ENCODE assay signal across 26 cellular contexts in the genomic region with DNA sequence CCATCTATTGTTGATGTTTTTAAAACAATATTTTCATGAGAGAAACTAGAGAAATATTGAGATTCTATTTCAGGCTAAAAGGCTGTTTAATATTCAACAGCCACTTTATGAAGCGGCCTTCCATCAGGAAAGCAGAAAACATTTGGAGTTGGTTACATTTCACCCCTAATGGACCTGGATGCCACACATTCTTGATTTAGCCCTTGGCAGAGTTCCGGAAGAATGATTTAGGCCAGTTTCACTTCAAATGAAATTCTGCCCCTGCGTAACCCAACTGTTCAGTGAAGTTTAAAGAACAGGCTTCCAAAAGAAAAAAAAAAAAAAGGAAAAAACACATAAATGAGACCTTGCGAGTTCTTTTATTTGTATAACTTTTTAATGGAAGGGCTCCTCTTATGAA.
DNase-seq lines count a peak whose midpoint lies in the region; ATAC-seq and TF ChIP-seq lines count a peak whose summit lies in the region.
"Had no signal": no experiment of that assay in that cellular context is flagged by ENCODE, and none has a peak within 500 bp of the region (broad histone marks: within the 10 kb centered on the region; RNA-seq: fewer than 3 reads in every experiment).

No MANE protein-coding gene starts in this region.

- peak overlapping the region; percentile 16 to 79; a peak in 3 of 4 replicates for H3K27ac ChIP-seq in SK-N-SH (ENCODE audit: low read depth in 2 of 2, low read length in 1 of 2)
- H3K27ac ChIP-seq: coronary artery, foreskin keratinocyte, KMS-11, parathyroid adenoma, RWPE1 had no signal

- no peaks in the 10 kb centered on the region for H3K36me3 ChIP-seq in SK-N-SH (replicated peaks in 1 of 2; ENCODE audit: control insufficient read depth in 1 of 2, insufficient read depth in 2 of 2, low read length in 1 of 2)
- H3K36me3 ChIP-seq: HAP-1 had no signal

- TF ChIP-seq CTCF in SK-N-SH (IDR thresholded peaks at IDR 0.05) (no peak), mesothelial cell of epicardium (IDR thresholded peaks at IDR 0.05; ENCODE audit: unreplicated experiment) (no peak), glutamatergic neuron (IDR thresholded peaks at IDR 0.05; ENCODE audit: partially characterized antibody, unreplicated experiment) (no peak)

- H3K79me2 ChIP-seq in SK-N-SH (ENCODE audit: insufficient read depth): no peaks in the 10 kb centered on the region
- H3K79me2 ChIP-seq: parathyroid adenoma had no signal

- H3K4me2 ChIP-seq in SK-N-SH: no peak overlapping the region
- H3K4me2 ChIP-seq: KMS-11 had no signal

- no peak overlapping the region for H3K4me3 ChIP-seq in SK-N-SH (ENCODE audit: low read depth in 2 of 2, low read length in 1 of 2)
- H3K4me3 ChIP-seq: coronary artery, HAP-1 had no signal

- H3K36me3 Mint-ChIP-seq in mesothelial cell of epicardium (no peaks in the 10 kb centered on the region), glutamatergic neuron (ENCODE audit: unreplicated experiment) (no peaks in the 10 kb centered on the region)
- H3K36me3 Mint-ChIP-seq: activated naive CD4-positive, alpha-beta T cell treated with anti-CD3 and anti-CD28 coated beads, Interleukin-2, amount 50 U/mL, for 24 hours; CD4-positive, alpha-beta memory T cell; natural killer cell treated with Interleukin-12 subunit alpha and Interleukin-12 subunit beta and Interleukin-15 and Interleukin-18, amount 100 ng/mL, for 72 hours had no signal

- no peaks in the 10 kb centered on the region for H4K20me1 ChIP-seq in SK-N-SH (ENCODE audit: insufficient read depth)

- CTCF ChIA-PET in SK-N-SH (lab: Yijun Ruan, JAX): no interaction called here

- H3K9me3 ChIP-seq in SK-N-SH: no peaks in the 10 kb centered on the region
- H3K9me3 ChIP-seq: HAP-1 had no signal

- no peak overlapping the region for H3K9ac ChIP-seq in SK-N-SH
- H3K9ac ChIP-seq: KMS-11, parathyroid adenoma had no signal

- H3K27me3 Mint-ChIP-seq in mesothelial cell of epicardium (ENCODE audit: low read depth): no peaks in the 10 kb centered on the region
- H3K27me3 Mint-ChIP-seq in glutamatergic neuron (ENCODE audit: unreplicated experiment): no peaks in the 10 kb centered on the region
- H3K27me3 Mint-ChIP-seq: CD4-positive, alpha-beta memory T cell had no signal

- H3K9me2 ChIP-seq in SK-N-SH: no peaks in the 10 kb centered on the region

- peaks cover 2 to 10% of the 10 kb centered on the region in 2 experiments; a peak in 3 of 4 replicates for H3K4me1 ChIP-seq in SK-N-SH (ENCODE audit: control insufficient read depth in 1 of 2, insufficient read depth in 2 of 2, low read depth in 1 of 2, low read length in 1 of 2)
- H3K4me1 ChIP-seq: foreskin keratinocyte, HAP-1, parathyroid adenoma had no signal

- no peak overlapping the region for H2AFZ ChIP-seq in SK-N-SH (ENCODE audit: low read depth)
- H2AFZ ChIP-seq: parathyroid adenoma had no signal

- DNase-seq in AG20443 (ENCODE audit: low spot score): peak; percentile 22
- DNase-seq in SK-N-SH: no peak
- peak; percentile 79 for DNase-seq in fibroblast of gingiva (ENCODE audit: low read depth)
- DNase-seq in mesothelial cell of epicardium (ENCODE audit: low spot score in 2 of 2, unreplicated experiment in 2 of 2): no peak
- DNase-seq in HuH-7.5 (ENCODE audit: low spot score): no peak
- no peak for DNase-seq in NCI-H2171 treated with DMSO at 0.1 percent for 48 hours (lab: John Stamatoyannopoulos, UW)
- no peak for DNase-seq in glutamatergic neuron
- DNase-seq: activated CD4-positive, CD25-positive, alpha-beta regulatory T cell; activated CD8-positive, alpha-beta T cell treated with anti-CD3 and anti-CD28 coated beads, Interleukin-2, amount 10 ng/mL, durations not matched to agents 7 days and 5 days; activated T-cell treated with anti-CD3 and anti-CD28 coated beads, Interleukin-2, amount 50 U/mL, for 24 hours; CD4-positive, alpha-beta memory T cell; foreskin keratinocyte; NCI-H1048; NCI-H2029; small intestine; stimulated activated CD4-positive, alpha-beta T cell treated with anti-CD3 and anti-CD28 coated beads, Interleukin-2, amount 100 ng/mL, for 48 hours; stimulated activated naive CD4-positive, alpha-beta T cell treated with Interleukin-2 at 50 U/mL for 16 hours; T1000 had no signal

- POLR2A ChIA-PET in SK-N-SH (lab: Yijun Ruan, JAX): no interaction called here

- TF ChIP-seq RAD21 in SK-N-SH (IDR thresholded peaks at IDR 0.05; ENCODE audit: low read length): no peak

- TF ChIP-seq EP300 in SK-N-SH (IDR thresholded peaks at IDR 0.05; ENCODE audit: borderline replicate concordance in 1 of 2, low read depth in 1 of 2, low read length in 1 of 2): 0 out of 4 replicates have a peak, but pooled peaks of 1 of the 2 experiments have one; percentile 47

- H3K4me1 Mint-ChIP-seq in mesothelial cell of epicardium (peaks cover 15% of the 10 kb centered on the region), glutamatergic neuron (ENCODE audit: low read depth, unreplicated experiment) (peaks cover 9% of the 10 kb centered on the region)
- H3K4me1 Mint-ChIP-seq: activated naive CD4-positive, alpha-beta T cell treated with anti-CD3 and anti-CD28 coated beads, Interleukin-2, amount 50 U/mL, for 24 hours had no signal

- no peak for ATAC-seq in GM21717 (IDR thresholded peaks at IDR 0.05; ENCODE audit: unreplicated experiment)
- ATAC-seq: activated CD8-positive, alpha-beta T cell treated with anti-CD3 and anti-CD28 coated beads, Interleukin-2, amount 10 ng/mL, durations not matched to agents 7 days and 5 days; foreskin keratinocyte; natural killer cell treated with Interleukin-12 subunit alpha and Interleukin-12 subunit beta and Interleukin-15 and Interleukin-18, amount 100 ng/mL, for 72 hours had no signal

- H3K27ac Mint-ChIP-seq in mesothelial cell of epicardium: peak overlapping the region; percentile 70
- no peak overlapping the region for H3K27ac Mint-ChIP-seq in glutamatergic neuron (ENCODE audit: unreplicated experiment)
- H3K27ac Mint-ChIP-seq: activated CD8-positive, alpha-beta T cell treated with anti-CD3 and anti-CD28 coated beads, Interleukin-2, amount 10 ng/mL, durations not matched to agents 7 days and 5 days; activated naive CD4-positive, alpha-beta T cell treated with anti-CD3 and anti-CD28 coated beads, Interleukin-2, amount 50 U/mL, for 24 hours; activated T-cell treated with anti-CD3 and anti-CD28 coated beads, Interleukin-2, amount 50 U/mL, for 24 hours; CD4-positive, alpha-beta memory T cell; natural killer cell treated with Interleukin-12 subunit alpha and Interleukin-12 subunit beta and Interleukin-15 and Interleukin-18, amount 100 ng/mL, for 72 hours had no signal

- 62% methylated on average over 4 of the region's 4 CpGs for WGBS in SK-N-SH (ENCODE audit: low lambda C conversion rate)

- H3F3A ChIP-seq in SK-N-SH (replicated peaks; ENCODE audit: insufficient read depth): peaks cover 3% of the 10 kb centered on the region

- H3K27me3 ChIP-seq in SK-N-SH (ENCODE audit: insufficient read depth): no peaks in the 10 kb centered on the region
- H3K27me3 ChIP-seq: foreskin keratinocyte had no signal

- H3K9me3 Mint-ChIP-seq in mesothelial cell of epicardium (peaks cover 10% of the 10 kb centered on the region), glutamatergic neuron (ENCODE audit: unreplicated experiment) (peaks cover 2% of the 10 kb centered on the region)
- H3K9me3 Mint-ChIP-seq: activated naive CD4-positive, alpha-beta T cell treated with anti-CD3 and anti-CD28 coated beads, Interleukin-2, amount 50 U/mL, for 24 hours; activated T-cell treated with anti-CD3 and anti-CD28 coated beads, Interleukin-2, amount 50 U/mL, for 24 hours; CD4-positive, alpha-beta memory T cell; natural killer cell treated with Interleukin-12 subunit alpha and Interleukin-12 subunit beta and Interleukin-15 and Interleukin-18, amount 100 ng/mL, for 72 hours had no signal

- H3K4me3 Mint-ChIP-seq in mesothelial cell of epicardium (no peak overlapping the region), glutamatergic neuron (ENCODE audit: unreplicated experiment) (no peak overlapping the region)
- H3K4me3 Mint-ChIP-seq: activated CD8-positive, alpha-beta T cell treated with anti-CD3 and anti-CD28 coated beads, Interleukin-2, amount 10 ng/mL, durations not matched to agents 7 days and 5 days; activated naive CD4-positive, alpha-beta T cell treated with anti-CD3 and anti-CD28 coated beads, Interleukin-2, amount 50 U/mL, for 24 hours; activated T-cell treated with anti-CD3 and anti-CD28 coated beads, Interleukin-2, amount 50 U/mL, for 24 hours; CD4-positive, alpha-beta memory T cell; natural killer cell treated with Interleukin-12 subunit alpha and Interleukin-12 subunit beta and Interleukin-15 and Interleukin-18, amount 100 ng/mL, for 72 hours had no signal

TF ChIP-seq in SK-N-SH, 30 proteins besides CTCF, POLR2A, EP300 and RAD21 (continues in another document):
- TF ChIP-seq GABPA (IDR thresholded peaks at IDR 0.05; ENCODE audit: low read depth): no peak
- TF ChIP-seq, protein P1, sequence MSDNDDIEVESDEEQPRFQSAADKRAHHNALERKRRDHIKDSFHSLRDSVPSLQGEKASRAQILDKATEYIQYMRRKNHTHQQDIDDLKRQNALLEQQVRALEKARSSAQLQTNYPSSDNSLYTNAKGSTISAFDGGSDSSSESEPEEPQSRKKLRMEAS (IDR thresholded peaks at IDR 0.05; ENCODE audit: low read depth): no peak
- TF ChIP-seq, protein P2, sequence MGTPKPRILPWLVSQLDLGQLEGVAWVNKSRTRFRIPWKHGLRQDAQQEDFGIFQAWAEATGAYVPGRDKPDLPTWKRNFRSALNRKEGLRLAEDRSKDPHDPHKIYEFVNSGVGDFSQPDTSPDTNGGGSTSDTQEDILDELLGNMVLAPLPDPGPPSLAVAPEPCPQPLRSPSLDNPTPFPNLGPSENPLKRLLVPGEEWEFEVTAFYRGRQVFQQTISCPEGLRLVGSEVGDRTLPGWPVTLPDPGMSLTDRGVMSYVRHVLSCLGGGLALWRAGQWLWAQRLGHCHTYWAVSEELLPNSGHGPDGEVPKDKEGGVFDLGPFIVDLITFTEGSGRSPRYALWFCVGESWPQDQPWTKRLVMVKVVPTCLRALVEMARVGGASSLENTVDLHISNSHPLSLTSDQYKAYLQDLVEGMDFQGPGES (IDR thresholded peaks at IDR 0.05; ENCODE audit: low read depth, low read length): no peak
- no peak for TF ChIP-seq SIN3A (IDR thresholded peaks at IDR 0.05; ENCODE audit: borderline replicate concordance, low read depth, low read length)
- TF ChIP-seq ELF1 (IDR thresholded peaks at IDR 0.05): no peak
- no peak for TF ChIP-seq CHD2 (IDR thresholded peaks at IDR 0.05; ENCODE audit: low read length, partially characterized antibody)
- TF ChIP-seq POLR2AphosphoS5 (IDR thresholded peaks at IDR 0.05; ENCODE audit: low read depth, low read length): peak; percentile 36; the same call in 1 of the 2 replicates
- TF ChIP-seq TEAD4 (IDR thresholded peaks at IDR 0.05; ENCODE audit: borderline replicate concordance, insufficient read depth): 0 out of 2 replicates have a peak, but pooled peaks have one; percentile 47
- TF ChIP-seq RFX5 (IDR thresholded peaks at IDR 0.05; ENCODE audit: low read length): no peak
- TF ChIP-seq EZH2phosphoT487 (IDR thresholded peaks at IDR 0.05; ENCODE audit: borderline replicate concordance, low read depth): no peak

Comparison
In these comparisons a context has a peak if more than half of its experiments do, and no peak if none do; other contexts are left out.
1. DNase-seq: peak in AG20443 (single experiment) and fibroblast of gingiva (single experiment); none in SK-N-SH (single experiment), mesothelial cell of epicardium (0 of 2), HuH-7.5 (single experiment), NCI-H2171 treated with DMSO at 0.1 percent for 48 hours (single experiment) and glutamatergic neuron (single experiment).